In the genomic region with DNA sequence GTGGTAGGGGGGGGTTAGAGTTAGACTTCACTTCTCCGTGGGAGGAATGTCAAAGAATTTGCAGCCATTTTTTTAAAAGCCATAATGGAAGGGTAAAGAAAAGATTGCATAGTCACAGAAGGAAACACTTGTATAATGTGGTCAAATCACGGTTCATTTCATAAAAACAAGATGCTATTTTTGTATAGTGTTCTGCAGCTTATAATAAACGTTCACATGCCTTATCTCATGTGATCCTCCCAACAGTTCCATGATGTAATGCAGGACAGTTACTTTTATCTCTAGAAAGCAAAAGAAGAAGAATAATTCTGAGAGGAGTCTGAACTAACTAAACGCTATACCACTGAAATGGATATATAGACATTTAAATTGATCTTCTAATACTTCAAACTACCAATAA, we compare ENCODE assay signal across 24 cellular contexts.
DNase-seq lines count a peak whose midpoint lies in the region; ATAC-seq, FAIRE-seq and TF ChIP-seq lines count a peak whose summit lies in the region.
"Had no signal": no experiment of that assay in that cellular context is flagged by ENCODE, and none has a peak within 500 bp of the region (broad histone marks: within the 10 kb centered on the region; RNA-seq: fewer than 3 reads in every experiment).

No MANE protein-coding gene starts in this region.

- H3K9ac ChIP-seq in GM12878 (ENCODE audit: control insufficient read depth, insufficient read depth, low read length) = no peak overlapping the region

- intact Hi-C loops in Right ventricle myocardium superior (cut with DNase I) = no loop called here
- intact Hi-C loops in GM12878 (cut with micrococcal nuclease; ENCODE audit: unreplicated experiment) = loop anchor here (10.0 kb wide), 1 partner anchor 772 kb away; no protein-coding TSS in a partner anchor
- intact Hi-C loops in naive thymus-derived CD4-positive, alpha-beta T cell (cut with micrococcal nuclease) = no loop called here

- POLR2A ChIA-PET in GM12878 (lab: Charles Lee) = interaction anchor here (1.4 kb wide), 1 partner anchor 271 kb away, joined by 4 read pairs; no protein-coding TSS in a partner anchor
- POLR2A ChIA-PET in naive thymus-derived CD4-positive, alpha-beta T cell (lab: Charles Lee) = no interaction called here

- no peaks in the 10 kb centered on the region for H3K36me3 ChIP-seq in right atrium auricular region
- no peaks in the 10 kb centered on the region for H3K36me3 ChIP-seq in GM12878 (ENCODE audit: control insufficient read depth in 2 of 2, insufficient read depth in 2 of 2, low read length in 1 of 2)
- H3K36me3 ChIP-seq in naive thymus-derived CD4-positive, alpha-beta T cell (ENCODE audit: control insufficient read depth in 2 of 3, insufficient read depth in 3 of 3, low read length in 3 of 3) = no peaks in the 10 kb centered on the region
- H3K36me3 ChIP-seq: MG63, Peyer's patch, SJCRH30 had no signal

- no peaks in the 10 kb centered on the region for H3K27me3 Mint-ChIP-seq in naive thymus-derived CD4-positive, alpha-beta T cell
- H3K27me3 Mint-ChIP-seq: T-cell had no signal

- H3K79me2 ChIP-seq in GM12878 (ENCODE audit: control insufficient read depth, insufficient read depth, low read length) = no peaks in the 10 kb centered on the region

- ATAC-seq in Right ventricle myocardium superior (ENCODE audit: poor library complexity) = no peak
- ATAC-seq in GM12878 = no peak
- ATAC-seq in naive thymus-derived CD4-positive, alpha-beta T cell = no peak
- ATAC-seq: K562, T-cell had no signal

- RAD21 ChIA-PET in GM12878 (lab: Charles Lee; ENCODE audit: unreplicated experiment) = interaction anchor here (1.0 to 2.2 kb wide), 6 partner anchors 8 to 74 kb away, joined by 3 to 10 read pairs (median 4); no protein-coding TSS in a partner anchor

- no peak overlapping the region for H3K4me2 ChIP-seq in GM12878 (ENCODE audit: control insufficient read depth, insufficient read depth)

- H4K20me1 ChIP-seq in GM12878 (ENCODE audit: control insufficient read depth, insufficient read depth) = no peaks in the 10 kb centered on the region

- in situ Hi-C loops in GM12878 (cut with MboI) = no loop called here

- H2AFZ ChIP-seq in GM12878 (ENCODE audit: control insufficient read depth, low read depth, low read length) = peak overlapping the region; percentile 57

- TF ChIP-seq RAD21 in GM12878 (IDR thresholded peaks at IDR 0.05; ENCODE audit: insufficient read depth, low read depth, low read length) = no peak

- peak overlapping the region; percentile 50 to 54 for H3K27ac ChIP-seq in right atrium auricular region
- H3K27ac ChIP-seq in GM12878 (ENCODE audit: control insufficient read depth, insufficient read depth) = no peak overlapping the region
- no peak overlapping the region for H3K27ac ChIP-seq in naive thymus-derived CD4-positive, alpha-beta T cell (ENCODE audit: low read depth, low read length)
- H3K27ac ChIP-seq: Peyer's patch, SJCRH30 had no signal

- H3K4me3 Mint-ChIP-seq in naive thymus-derived CD4-positive, alpha-beta T cell = no peak overlapping the region
- H3K4me3 Mint-ChIP-seq: T-cell had no signal

- FAIRE-seq in GM12878 (lab: Jason Lieb, UNC) = no peak
- FAIRE-seq: D721Med, H54, K562 had no signal

- TF ChIP-seq CTCF in right atrium auricular region (IDR thresholded peaks at IDR 0.05) = no peak
- TF ChIP-seq CTCF in GM12878 (IDR thresholded peaks at IDR 0.05 in 2 of 3, conservative IDR thresholded peaks at IDR 0.05 in 1 of 3; ENCODE audit: control insufficient read depth in 2 of 3, extremely low read depth in 1 of 3, insufficient read depth in 1 of 3, low read depth in 3 of 3, low read length in 3 of 3) = no peak

- H3K27ac Mint-ChIP-seq in naive thymus-derived CD4-positive, alpha-beta T cell = no peak overlapping the region
- H3K27ac Mint-ChIP-seq: T-cell had no signal

- no TSS peak for BruUV-seq in GM12878 (replicated peaks; lab: Mats Ljungman, UMichigan)

- 0 out of 4 replicates have a peak, but pooled peaks have one; percentile 17 to 25 for TF ChIP-seq EP300 in GM12878 (IDR thresholded peaks at IDR 0.05; ENCODE audit: borderline replicate concordance in 1 of 2, control insufficient read depth in 1 of 2, low read depth in 2 of 2, low read length in 2 of 2)

- DNase-seq in right atrium auricular region (ENCODE audit: low spot score) = no peak
- no peak for DNase-seq in Right ventricle myocardium superior
- DNase-seq in OCI-M1 (lab: John Stamatoyannopoulos, UW) = peak; percentile 81
- no peak for DNase-seq in GM12878 (ENCODE audit: low read depth, low spot score)
- DNase-seq in NCI-H510A (lab: John Stamatoyannopoulos, UW) = no peak
- no peak for DNase-seq in HuH-7 (ENCODE audit: low spot score)
- no peak for DNase-seq in naive thymus-derived CD4-positive, alpha-beta T cell
- DNase-seq: AML-193, DMS53, EL, GF-D8, MG63, NCI-H1105 treated with DMSO at 0.1 percent for 48 hours, NCI-H1694, NCI-H2081, NCI-H2171, NCI-H345, NCI-H526, Peyer's patch, SJCRH30, T-cell had no signal

- peaks cover 0 to 24% (median 12%) of the 10 kb centered on the region in 7 donors for H3K4me1 Mint-ChIP-seq in naive thymus-derived CD4-positive, alpha-beta T cell

- H3K4me1 ChIP-seq in right atrium auricular region (peaks cover 0 to 17% of the 10 kb centered on the region in 2 donors), GM12878 (ENCODE audit: control insufficient read depth, insufficient read depth, low read length) (peaks cover 12% of the 10 kb centered on the region)
- no peaks in the 10 kb centered on the region for H3K4me1 ChIP-seq in naive thymus-derived CD4-positive, alpha-beta T cell (ENCODE audit: control insufficient read depth in 2 of 2, insufficient read depth in 2 of 2, low read length in 2 of 2)
- H3K4me1 ChIP-seq: Peyer's patch had no signal

- WGBS in GM12878 (ENCODE audit: insufficient coverage, insufficient replicate concordance, low lambda C conversion rate, missing lambda C conversion rate) = 73% methylated on average over 4 of the region's 4 CpGs

- H3K9me3 ChIP-seq in right atrium auricular region = no peaks in the 10 kb centered on the region
- H3K9me3 ChIP-seq in GM12878 (replicated peaks; ENCODE audit: control insufficient read depth, insufficient read depth, low read length) = peaks cover 2% of the 10 kb centered on the region; the same call in 2 of the 3 replicates
- H3K9me3 ChIP-seq in naive thymus-derived CD4-positive, alpha-beta T cell (ENCODE audit: control insufficient read depth in 2 of 3, low read length in 3 of 3) = no peaks in the 10 kb centered on the region
- H3K9me3 ChIP-seq: MG63, Peyer's patch, SJCRH30 had no signal

- SMC1A ChIA-PET in GM12878 (lab: Charles Lee; ENCODE audit: uncharacterized antibody, unreplicated experiment) = interaction anchor here (0.7 to 8.9 kb wide), 7 partner anchors 7 to 249 kb away, joined by 3 to 150 read pairs (median 4); no protein-coding TSS in a partner anchor

- H3K9me3 Mint-ChIP-seq in naive thymus-derived CD4-positive, alpha-beta T cell = peaks cover 0 to 1% (median 0%) of the 10 kb centered on the region in 11 donors
- H3K9me3 Mint-ChIP-seq: T-cell had no signal

- H3K27me3 ChIP-seq in right atrium auricular region (no peaks in the 10 kb centered on the region), GM12878 (replicated peaks in 1 of 2; ENCODE audit: control insufficient read depth in 2 of 2, insufficient read depth in 2 of 2, low read length in 1 of 2) (no peaks in the 10 kb centered on the region)
- no peaks in the 10 kb centered on the region for H3K27me3 ChIP-seq in naive thymus-derived CD4-positive, alpha-beta T cell (ENCODE audit: control insufficient read depth in 2 of 2, insufficient read depth in 2 of 2, low read length in 2 of 2)
- H3K27me3 ChIP-seq: MG63, Peyer's patch, SJCRH30 had no signal

- CTCF ChIA-PET in GM12878 (lab: Yijun Ruan, JAX) = interaction anchor here (0.8 to 1.4 kb wide), 3 partner anchors 12 to 159 kb away, joined by 3 to 6 read pairs (median 3); no protein-coding TSS in a partner anchor
- CTCF ChIA-PET in naive thymus-derived CD4-positive, alpha-beta T cell (lab: Charles Lee) = no interaction called here

- H3K4me3 ChIP-seq in right atrium auricular region (no peak overlapping the region), GM12878 (no peak overlapping the region)
- H3K4me3 ChIP-seq in naive thymus-derived CD4-positive, alpha-beta T cell (ENCODE audit: low read length) = no peak overlapping the region
- H3K4me3 ChIP-seq: K562, MG63, Peyer's patch, SJCRH30 had no signal

- peaks cover 0 to 3% (median 0%) of the 10 kb centered on the region in 5 donors for H3K36me3 Mint-ChIP-seq in naive thymus-derived CD4-positive, alpha-beta T cell
- H3K36me3 Mint-ChIP-seq: T-cell had no signal

- no peak for TF ChIP-seq POLR2A in GM12878 (IDR thresholded peaks at IDR 0.05; ENCODE audit: low read depth, low read length)

TF ChIP-seq in GM12878, 131 proteins besides CTCF, POLR2A, EP300 and RAD21 (continues in another document):
- TF ChIP-seq PAX8 (IDR thresholded peaks at IDR 0.05) (no peak), EGR1 (IDR thresholded peaks at IDR 0.05; ENCODE audit: borderline replicate concordance in 1 of 2, low read depth in 2 of 2, low read length in 2 of 2) (no peak), ZNF207 (IDR thresholded peaks at IDR 0.05; ENCODE audit: borderline replicate concordance) (no peak), POU2F2 (IDR thresholded peaks at IDR 0.05; ENCODE audit: borderline replicate concordance, low read depth, low read length) (no peak), MLLT1 (IDR thresholded peaks at IDR 0.05) (no peak), YY1 (IDR thresholded peaks at IDR 0.05; ENCODE audit: low read depth, low read length) (0 out of 2 replicates have a peak, but pooled peaks have one; percentile 32), SMARCA5 (IDR thresholded peaks at IDR 0.05) (no peak), TCF12 (IDR thresholded peaks at IDR 0.05; ENCODE audit: low read depth, low read length) (no peak)

Comparison
In these comparisons a context has a peak if more than half of its experiments do, and no peak if none do; other contexts are left out.
1. H3K27ac ChIP-seq: peak in right atrium auricular region (2 of 2); none in GM12878 (single experiment) and naive thymus-derived CD4-positive, alpha-beta T cell (single experiment).